ENCODE assay signal across 1 cellular context in the genomic region with DNA sequence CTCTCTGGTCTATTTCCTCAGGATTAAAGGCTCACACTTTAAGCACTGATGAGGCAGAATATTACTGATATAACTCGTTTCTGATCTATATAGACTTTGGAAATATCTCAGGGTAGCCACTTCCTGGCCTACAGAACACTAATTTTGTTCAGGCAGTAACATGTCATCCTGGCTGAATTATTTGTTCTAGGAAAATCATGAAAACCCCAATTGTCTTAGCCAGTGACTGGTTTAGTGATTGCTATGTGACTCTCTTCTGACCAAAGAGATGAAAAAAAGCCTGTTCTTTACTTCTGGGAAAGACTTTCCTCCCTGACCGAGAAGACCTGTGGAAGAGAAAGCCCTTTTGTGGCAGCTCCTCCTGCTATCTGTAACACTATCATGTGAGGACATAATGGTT.
TF ChIP-seq lines count a peak whose summit lies in the region.

No MANE protein-coding gene starts in this region.

TF ChIP-seq in SK-N-SH treated with all-trans-retinoic acid at 6 μM for 48 hours, 23 proteins besides CTCF, POLR2A, EP300 and RAD21 (continued from another document):
- TF ChIP-seq POU6F1 (CRISPR knock-in tag; IDR thresholded peaks at IDR 0.05; ENCODE audit: borderline replicate concordance, low read depth) (no peak), CSDC2 (CRISPR knock-in tag; IDR thresholded peaks at IDR 0.05) (no peak), OSR1 (CRISPR knock-in tag; IDR thresholded peaks at IDR 0.05) (no peak), BACH2 (CRISPR knock-in tag; IDR thresholded peaks at IDR 0.05; ENCODE audit: borderline replicate concordance) (no peak)
